1 cellular context compared by ENCODE assay signal in the genomic region with DNA sequence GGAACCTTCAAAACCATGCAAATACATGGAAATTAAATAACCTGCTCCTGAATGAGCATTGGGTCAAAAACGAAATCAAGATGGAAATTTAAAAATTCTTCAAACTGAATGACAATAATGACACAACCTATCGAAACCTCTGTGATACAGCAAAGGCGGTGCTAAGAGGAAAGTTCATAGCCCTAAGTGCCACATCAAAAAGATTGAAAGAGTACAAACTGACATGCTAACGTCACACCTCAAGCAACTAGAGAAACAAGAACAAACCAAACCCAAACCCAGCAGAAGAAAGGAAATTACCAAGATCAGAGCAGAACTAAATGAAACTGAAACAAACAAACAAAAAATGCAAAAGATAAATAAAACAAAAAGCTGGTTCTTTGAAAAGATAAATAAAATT.
TF ChIP-seq lines count a peak whose summit lies in the region.

No MANE protein-coding gene starts in this region.

TF ChIP-seq in GM12878, 131 proteins besides CTCF, POLR2A, EP300 and RAD21:
- TF ChIP-seq, protein P1, sequence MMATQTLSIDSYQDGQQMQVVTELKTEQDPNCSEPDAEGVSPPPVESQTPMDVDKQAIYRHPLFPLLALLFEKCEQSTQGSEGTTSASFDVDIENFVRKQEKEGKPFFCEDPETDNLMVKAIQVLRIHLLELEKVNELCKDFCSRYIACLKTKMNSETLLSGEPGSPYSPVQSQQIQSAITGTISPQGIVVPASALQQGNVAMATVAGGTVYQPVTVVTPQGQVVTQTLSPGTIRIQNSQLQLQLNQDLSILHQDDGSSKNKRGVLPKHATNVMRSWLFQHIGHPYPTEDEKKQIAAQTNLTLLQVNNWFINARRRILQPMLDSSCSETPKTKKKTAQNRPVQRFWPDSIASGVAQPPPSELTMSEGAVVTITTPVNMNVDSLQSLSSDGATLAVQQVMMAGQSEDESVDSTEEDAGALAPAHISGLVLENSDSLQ (IDR thresholded peaks at IDR 0.05): peak; percentile 71
- peak; percentile 77 for TF ChIP-seq TCF7 (IDR thresholded peaks at IDR 0.05; ENCODE audit: borderline replicate concordance)
- TF ChIP-seq NR2F1 (conservative IDR thresholded peaks at IDR 0.05): peak; percentile 47; the same call in 1 of the 2 replicates
- peak; percentile 29; the same call in 1 of the 2 replicates for TF ChIP-seq ATF7 (IDR thresholded peaks at IDR 0.05; ENCODE audit: low read depth)
